ENCODE assay signal across 8 cellular contexts in the genomic region with DNA sequence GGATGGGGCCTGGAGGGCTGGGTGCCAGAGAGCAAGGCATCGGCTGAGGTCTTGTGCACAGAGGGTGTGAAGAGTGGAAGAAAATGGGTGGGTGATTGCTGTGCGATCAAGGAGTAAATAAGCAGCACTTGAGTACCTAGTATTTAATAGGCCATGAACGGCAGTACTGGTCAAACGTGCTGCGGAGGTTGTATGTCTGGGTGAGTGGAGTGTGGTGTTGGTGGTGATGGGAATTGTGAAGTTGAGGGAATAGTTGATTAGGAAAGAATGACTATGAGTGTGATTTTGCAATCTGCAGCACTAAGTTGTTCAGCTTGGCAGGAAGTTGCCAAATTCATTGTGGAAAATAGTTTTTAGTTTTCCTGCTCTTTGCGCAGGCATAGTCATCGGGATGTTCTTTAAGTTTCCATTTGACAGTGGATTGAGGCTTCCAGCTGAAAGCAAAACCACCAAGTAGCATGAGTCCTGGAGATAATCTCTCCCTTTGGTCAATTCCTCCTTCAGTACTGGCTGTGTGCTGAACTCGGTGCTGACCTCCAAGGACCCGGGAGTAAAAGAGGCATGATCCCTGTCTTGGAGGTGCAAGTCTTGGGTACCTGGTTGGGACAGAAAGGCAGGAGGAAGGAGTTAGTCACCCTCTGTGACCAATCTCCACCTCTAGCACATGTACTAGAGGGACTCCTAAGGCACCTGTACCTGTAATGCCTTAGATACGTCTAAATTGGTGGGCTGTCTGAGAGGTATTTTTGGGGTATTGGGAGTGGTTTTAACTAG. TPM values are rescaled to one million over a fixed set of nuclear protein-coding genes. Genes with fewer than 3 reads are reported as not detected.
DNase-seq lines count a peak whose midpoint lies in the region; ATAC-seq, FAIRE-seq and TF ChIP-seq lines count a peak whose summit lies in the region.

No MANE protein-coding gene starts in this region.

- no peak for TF ChIP-seq CTCF in GM12878 (IDR thresholded peaks at IDR 0.05 in 2 of 3, conservative IDR thresholded peaks at IDR 0.05 in 1 of 3; ENCODE audit: control insufficient read depth in 2 of 3, extremely low read depth in 1 of 3, insufficient read depth in 1 of 3, low read depth in 3 of 3, low read length in 3 of 3)
- TF ChIP-seq CTCF in thyroid gland (IDR thresholded peaks at IDR 0.05): no peak

- SMC1A ChIA-PET in GM12878 (lab: Charles Lee; ENCODE audit: uncharacterized antibody, unreplicated experiment): interaction anchor here (0.6 to 1.3 kb wide), 2 partner anchors 9 to 14 kb away, joined by 3 read pairs; no protein-coding TSS in a partner anchor

- peak overlapping the region; percentile 86 for H3K4me3 ChIP-seq in GM12878
- peak overlapping the region in 1 of 3 donors; percentile 82 for H3K4me3 ChIP-seq in thyroid gland (replicated peaks in 1 of 3)

- intact Hi-C loops in GM12878 (cut with micrococcal nuclease; ENCODE audit: unreplicated experiment) (no loop called here), thyroid gland (cut with DNase I) (no loop called here)

- H3K4me1 ChIP-seq in GM12878 (ENCODE audit: control insufficient read depth, insufficient read depth, low read length) (peaks cover 17% of the 10 kb centered on the region), thyroid gland (peaks cover 32 to 43% of the 10 kb centered on the region in 2 donors)

- FAIRE-seq in GM12878 (lab: Jason Lieb, UNC): no peak

- DNase-seq in HT1080 (ENCODE audit: low read depth): peak; percentile 77
- DNase-seq in GM12878 (ENCODE audit: low read depth, low spot score): no peak
- peak; percentile 96 for DNase-seq in iris pigment epithelial cell (ENCODE audit: low read depth)
- DNase-seq in thyroid gland: no peak
- DNase-seq in ureter (ENCODE audit: low spot score): no peak
- DNase-seq in activated CD8-positive, alpha-beta memory T cell treated with anti-CD3 and anti-CD28 coated beads for 24 hours: no peak

- H2AFZ ChIP-seq in GM12878 (ENCODE audit: control insufficient read depth, low read depth, low read length): no peak overlapping the region

- TF ChIP-seq POLR2A in GM12878 (IDR thresholded peaks at IDR 0.05; ENCODE audit: low read depth, low read length): no peak
- TF ChIP-seq POLR2A in thyroid gland (IDR thresholded peaks at IDR 0.05): no peak

- no peak for TF ChIP-seq RAD21 in GM12878 (IDR thresholded peaks at IDR 0.05; ENCODE audit: insufficient read depth, low read depth, low read length)

- no peak for TF ChIP-seq EP300 in GM12878 (IDR thresholded peaks at IDR 0.05; ENCODE audit: borderline replicate concordance in 1 of 2, control insufficient read depth in 1 of 2, low read depth in 2 of 2, low read length in 2 of 2)

- CTCF ChIA-PET in GM12878 (lab: Yijun Ruan, JAX): interaction anchor here (1.1 to 1.7 kb wide), 4 partner anchors 11 to 53 kb away, joined by 3 to 4 read pairs (median 3); no protein-coding TSS in a partner anchor

- H3K9ac ChIP-seq in GM12878 (ENCODE audit: control insufficient read depth, insufficient read depth, low read length): peak overlapping the region; percentile 4; the same call in 1 of the 2 replicates

- H3K9me3 ChIP-seq in GM12878 (replicated peaks; ENCODE audit: control insufficient read depth, insufficient read depth, low read length) (no peaks in the 10 kb centered on the region), thyroid gland (no peaks in the 10 kb centered on the region)

- TSS peak; percentile 54 for BruUV-seq in GM12878 (replicated peaks; lab: Mats Ljungman, UMichigan)

- POLR2A ChIA-PET in GM12878 (lab: Charles Lee): interaction anchor here (0.6 to 1.8 kb wide), 7 partner anchors 9 to 1635 kb away, joined by 3 to 7 read pairs (median 4); no protein-coding TSS in a partner anchor

- RAD21 ChIA-PET in GM12878 (lab: Charles Lee; ENCODE audit: unreplicated experiment): interaction anchor here (1.0 to 1.6 kb wide), 2 partner anchors 7 to 53 kb away, joined by 3 read pairs; no protein-coding TSS in a partner anchor

- H3K4me2 ChIP-seq in GM12878 (ENCODE audit: control insufficient read depth, insufficient read depth): peak overlapping the region; percentile 78

- WGBS in GM12878 (ENCODE audit: insufficient coverage, insufficient replicate concordance, low lambda C conversion rate, missing lambda C conversion rate): 77% methylated on average over 10 of the region's 10 CpGs
- 48 to 59% methylated on average over 10 of the region's 10 CpGs for WGBS in thyroid gland, 2 donors

- H3K36me3 ChIP-seq in GM12878 (ENCODE audit: control insufficient read depth in 2 of 2, insufficient read depth in 2 of 2, low read length in 1 of 2): no peaks in the 10 kb centered on the region
- no peaks in the 10 kb centered on the region for H3K36me3 ChIP-seq in thyroid gland

- H3K27ac ChIP-seq in GM12878 (ENCODE audit: control insufficient read depth, insufficient read depth) (no peak overlapping the region), thyroid gland (peak overlapping the region; percentile 94 to 97 (median 97))

- ATAC-seq in GM12878 (no peak), HG02571 (IDR thresholded peaks at IDR 0.05; ENCODE audit: unreplicated experiment) (no peak), HG03175 (IDR thresholded peaks at IDR 0.05; ENCODE audit: unreplicated experiment) (no peak)

- peaks cover 78% of the 10 kb centered on the region for H3K79me2 ChIP-seq in GM12878 (ENCODE audit: control insufficient read depth, insufficient read depth, low read length)

- H4K20me1 ChIP-seq in GM12878 (ENCODE audit: control insufficient read depth, insufficient read depth): no peaks in the 10 kb centered on the region

- no peaks in the 10 kb centered on the region for H3K27me3 ChIP-seq in GM12878 (replicated peaks in 1 of 2; ENCODE audit: control insufficient read depth in 2 of 2, insufficient read depth in 2 of 2, low read length in 1 of 2)
- H3K27me3 ChIP-seq in thyroid gland: no peaks in the 10 kb centered on the region

- in situ Hi-C loops in GM12878 (cut with MboI): no loop called here

TF ChIP-seq in GM12878, 131 proteins besides CTCF, POLR2A, EP300 and RAD21 (continues in another document):
- TF ChIP-seq POLR2AphosphoS2 (IDR thresholded peaks at IDR 0.05; ENCODE audit: low read depth, low read length): no peak
- TF ChIP-seq KDM1A (IDR thresholded peaks at IDR 0.05; ENCODE audit: borderline replicate concordance): no peak
- TF ChIP-seq ETV6 (conservative IDR thresholded peaks at IDR 0.05 in 1 of 2, IDR thresholded peaks at IDR 0.05 in 1 of 2; ENCODE audit: borderline replicate concordance in 1 of 2, low read depth in 1 of 2): no peak
- no peak for TF ChIP-seq RAD51 (IDR thresholded peaks at IDR 0.05)
- TF ChIP-seq, protein P1, sequence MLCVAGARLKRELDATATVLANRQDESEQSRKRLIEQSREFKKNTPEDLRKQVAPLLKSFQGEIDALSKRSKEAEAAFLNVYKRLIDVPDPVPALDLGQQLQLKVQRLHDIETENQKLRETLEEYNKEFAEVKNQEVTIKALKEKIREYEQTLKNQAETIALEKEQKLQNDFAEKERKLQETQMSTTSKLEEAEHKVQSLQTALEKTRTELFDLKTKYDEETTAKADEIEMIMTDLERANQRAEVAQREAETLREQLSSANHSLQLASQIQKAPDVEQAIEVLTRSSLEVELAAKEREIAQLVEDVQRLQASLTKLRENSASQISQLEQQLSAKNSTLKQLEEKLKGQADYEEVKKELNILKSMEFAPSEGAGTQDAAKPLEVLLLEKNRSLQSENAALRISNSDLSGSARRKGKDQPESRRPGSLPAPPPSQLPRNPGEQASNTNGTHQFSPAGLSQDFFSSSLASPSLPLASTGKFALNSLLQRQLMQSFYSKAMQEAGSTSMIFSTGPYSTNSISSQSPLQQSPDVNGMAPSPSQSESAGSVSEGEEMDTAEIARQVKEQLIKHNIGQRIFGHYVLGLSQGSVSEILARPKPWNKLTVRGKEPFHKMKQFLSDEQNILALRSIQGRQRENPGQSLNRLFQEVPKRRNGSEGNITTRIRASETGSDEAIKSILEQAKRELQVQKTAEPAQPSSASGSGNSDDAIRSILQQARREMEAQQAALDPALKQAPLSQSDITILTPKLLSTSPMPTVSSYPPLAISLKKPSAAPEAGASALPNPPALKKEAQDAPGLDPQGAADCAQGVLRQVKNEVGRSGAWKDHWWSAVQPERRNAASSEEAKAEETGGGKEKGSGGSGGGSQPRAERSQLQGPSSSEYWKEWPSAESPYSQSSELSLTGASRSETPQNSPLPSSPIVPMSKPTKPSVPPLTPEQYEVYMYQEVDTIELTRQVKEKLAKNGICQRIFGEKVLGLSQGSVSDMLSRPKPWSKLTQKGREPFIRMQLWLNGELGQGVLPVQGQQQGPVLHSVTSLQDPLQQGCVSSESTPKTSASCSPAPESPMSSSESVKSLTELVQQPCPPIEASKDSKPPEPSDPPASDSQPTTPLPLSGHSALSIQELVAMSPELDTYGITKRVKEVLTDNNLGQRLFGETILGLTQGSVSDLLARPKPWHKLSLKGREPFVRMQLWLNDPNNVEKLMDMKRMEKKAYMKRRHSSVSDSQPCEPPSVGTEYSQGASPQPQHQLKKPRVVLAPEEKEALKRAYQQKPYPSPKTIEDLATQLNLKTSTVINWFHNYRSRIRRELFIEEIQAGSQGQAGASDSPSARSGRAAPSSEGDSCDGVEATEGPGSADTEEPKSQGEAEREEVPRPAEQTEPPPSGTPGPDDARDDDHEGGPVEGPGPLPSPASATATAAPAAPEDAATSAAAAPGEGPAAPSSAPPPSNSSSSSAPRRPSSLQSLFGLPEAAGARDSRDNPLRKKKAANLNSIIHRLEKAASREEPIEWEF (IDR thresholded peaks at IDR 0.05; ENCODE audit: insufficient replicate concordance, low read depth, low read length): no peak

RNA-seq across cellular contexts. Expression of a gene that starts 2.1 kb away (rescaled TPM):
- total RNA-seq in HT1080 (2014; rRNA removed; shearing (Covaris generic)): 30.3 and 37.3 TPM in 2 replicates
- 12.3 and 15.4 TPM in 2 replicates for polyA plus RNA-seq in HT1080 (2015; cell fraction: cytosol; rRNA removed)
- polyA plus RNA-seq in HT1080 (2015; cell fraction: nucleus; rRNA removed): 10.0 and 11.4 TPM in 2 replicates
- 19.3 and 20.6 TPM in 2 replicates for total RNA-seq in GM12878 (2013; cell fraction: nucleolus; rRNA removed)
- total RNA-seq in GM12878 (2014; rRNA removed) (18.7 and 19.1 TPM in 2 replicates), GM12878 (2014; rRNA removed; fragmentation: Illumina TruSeq; extraction: Trizol) (15.3 and 17.1 TPM in 2 replicates), GM12878 (2021) (16.2 and 17.2 TPM in 2 replicates), thyroid gland (10 to 100 TPM; 18.4 to 21.7 (median 19.1) TPM), ureter (14.5 TPM)
- polyA plus RNA-seq in GM12878 (2011; ENCODE audit: low read depth): 6.6 TPM
- polyA plus RNA-seq in GM12878 (2011; rRNA removed) (13.3 and 13.6 TPM in 2 replicates), GM12878 (2014; fragmentation: Illumina TruSeq; extraction: Trizol) (14.9 and 16.2 TPM in 2 replicates), GM12878 (2014; fragmentation: Nextera tagmentation; extraction: Ambion mirVana) (1 to 10 TPM; 3.3 to 3.5 TPM), GM12878 (2014; rRNA removed) (9.4 and 12.0 TPM in 2 replicates), GM12878 (2016; fragmentation: Nextera tagmentation; extraction: Ambion mirVana) (10 to 100 TPM; 14.2 to 14.7 TPM)
- polyA plus RNA-seq in GM12878 (2011; cell fraction: cytosol; rRNA removed): 9.4 and 10.0 TPM in 2 replicates
- 5.2 and 6.1 TPM in 2 replicates for polyA plus RNA-seq in GM12878 (2011; cell fraction: nucleus; rRNA removed)
- 6.8 and 7.4 TPM in 2 replicates for polyA plus RNA-seq in GM12878 (2012)
- polyA minus RNA-seq in GM12878 (2011; rRNA and poly(A)+ RNA removed): 25.8 and 28.5 TPM in 2 replicates
- 9.1 and 12.0 TPM in 2 replicates for polyA minus RNA-seq in GM12878 (2011; cell fraction: cytosol; rRNA and poly(A)+ RNA removed)
- 10.6 and 12.8 TPM in 2 replicates for polyA minus RNA-seq in GM12878 (2011; cell fraction: nucleus; rRNA and poly(A)+ RNA removed)

Comparison
In these comparisons a context has a peak if more than half of its experiments do, and no peak if none do; other contexts are left out.
1. DNase-seq: peak in HT1080 (single experiment) and iris pigment epithelial cell (single experiment); none in GM12878 (single experiment), thyroid gland (0 of 2), ureter (single experiment) and activated CD8-positive, alpha-beta memory T cell treated with anti-CD3 and anti-CD28 coated beads for 24 hours (single experiment).